ENCODE assay signal across 16 cellular contexts in genomic region chr3:9314796-9315195, GRCh38. TPM values are rescaled to one million over a fixed set of nuclear protein-coding genes. Genes with fewer than 3 reads are reported as not detected.
DNase-seq lines count a peak whose midpoint lies in the region; ATAC-seq, FAIRE-seq and TF ChIP-seq lines count a peak whose summit lies in the region.
"Had no signal": no experiment of that assay in that cellular context is flagged by ENCODE, and none has a peak within 500 bp of the region (broad histone marks: within the 10 kb centered on the region; RNA-seq: fewer than 3 reads in every experiment).

No MANE protein-coding gene starts in this region.

- peaks cover 11% of the 10 kb centered on the region for H3K4me1 ChIP-seq in endothelial cell of umbilical vein (ENCODE audit: control insufficient read depth, extremely low read depth, insufficient read depth, low read length)
- H3K4me1 ChIP-seq in pancreas, result no peaks in the 10 kb centered on the region
- peaks cover 0 to 12% (median 4%) of the 10 kb centered on the region in 4 donors for H3K4me1 ChIP-seq in stomach
- H3K4me1 ChIP-seq: HAP-1 had no signal

- no peak overlapping the region for H3K9ac ChIP-seq in endothelial cell of umbilical vein (replicated peaks; ENCODE audit: extremely low read depth, insufficient read depth, low read length)
- H3K9ac ChIP-seq: BLaER1 treated with 17β-estradiol and CSF1 and Interleukin-3, amounts not matched to agents 10 nM and 100 nM had no signal

- no peaks in the 10 kb centered on the region for H3K79me2 ChIP-seq in endothelial cell of umbilical vein (ENCODE audit: control insufficient read depth, insufficient read depth, low read length)

- dilution Hi-C loops in endothelial cell of umbilical vein (cut with MboI; ENCODE audit: extremely low pct_ligation_motif_present, low sequenced_read_pairs), result no loop called here

- H3K4me3 ChIP-seq in LNCaP clone FGC (ENCODE audit: low read depth, low read length) (peak overlapping the region; percentile 0; the same call in 1 of the 2 replicates), endothelial cell of umbilical vein (replicated peaks in 1 of 3; ENCODE audit: insufficient read depth in 1 of 3, low read depth in 1 of 3, low read length in 3 of 3) (no peak overlapping the region), pancreas (no peak overlapping the region), stomach (no peak overlapping the region)
- H3K4me3 ChIP-seq: BLaER1 treated with 17β-estradiol and CSF1 and Interleukin-3, amounts not matched to agents 10 nM and 100 nM; GM12878; HAP-1 had no signal

- WGBS in pancreas, 2 donors, result 34 to 35% methylated on average over 2 of the region's 2 CpGs
- 31 to 72% (median 45%) methylated on average over 2 of the region's 2 CpGs for WGBS in stomach, 5 donors

- H3K9me1 ChIP-seq in endothelial cell of umbilical vein (replicated peaks; ENCODE audit: control insufficient read depth, extremely low read depth, insufficient read depth, low read length), result no peaks in the 10 kb centered on the region

- CTCF ChIA-PET in endothelial cell of umbilical vein (lab: Charles Lee), result interaction anchor here (1.2 kb wide), 1 partner anchor 13 kb away, joined by 4 read pairs; no protein-coding TSS in a partner anchor

- TF ChIP-seq CTCF in LNCaP clone FGC (IDR thresholded peaks at IDR 0.05; ENCODE audit: control insufficient read depth, extremely low read depth, insufficient read depth) (no peak), endothelial cell of umbilical vein (IDR thresholded peaks at IDR 0.05; ENCODE audit: extremely low read depth in 1 of 2, insufficient read depth in 1 of 2, low read depth in 1 of 2, low read length in 2 of 2) (no peak), pancreas (IDR thresholded peaks at IDR 0.05) (no peak), stomach (IDR thresholded peaks at IDR 0.05) (no peak)

- H3K4me2 ChIP-seq in endothelial cell of umbilical vein (ENCODE audit: insufficient read depth, low read length), result no peak overlapping the region
- H3K4me2 ChIP-seq: BLaER1 treated with 17β-estradiol and CSF1 and Interleukin-3, amounts not matched to agents 10 nM and 100 nM had no signal

- H3K27ac ChIP-seq in endothelial cell of umbilical vein (ENCODE audit: insufficient read depth, low read depth, low read length), result no peak overlapping the region
- no peak overlapping the region for H3K27ac ChIP-seq in pancreas
- H3K27ac ChIP-seq in stomach, result no peak overlapping the region
- H3K27ac ChIP-seq: BLaER1 treated with 17β-estradiol and CSF1 and Interleukin-3, amounts not matched to agents 10 nM and 100 nM had no signal

- no peaks in the 10 kb centered on the region for H4K20me1 ChIP-seq in endothelial cell of umbilical vein (replicated peaks; ENCODE audit: control insufficient read depth, extremely low read depth, insufficient read depth, low read length)
- H4K20me1 ChIP-seq: BLaER1 treated with 17β-estradiol and CSF1 and Interleukin-3, amounts not matched to agents 10 nM and 100 nM had no signal

- in situ Hi-C loops in G401 (cut with HindIII; ENCODE audit: low sequenced_read_pairs), result no loop called here

- H3K36me3 ChIP-seq in endothelial cell of umbilical vein (ENCODE audit: control insufficient read depth in 2 of 2, extremely low read depth in 1 of 2, insufficient read depth in 2 of 2, low read length in 2 of 2) (no peaks in the 10 kb centered on the region), pancreas (no peaks in the 10 kb centered on the region), stomach (no peaks in the 10 kb centered on the region)
- H3K36me3 ChIP-seq: BLaER1 treated with 17β-estradiol and CSF1 and Interleukin-3, amounts not matched to agents 10 nM and 100 nM; HAP-1 had no signal

- no TSS peak for BruUV-seq in endothelial cell of umbilical vein (replicated peaks; lab: Mats Ljungman, UMichigan)

- no peak overlapping the region for H2AFZ ChIP-seq in endothelial cell of umbilical vein (ENCODE audit: low read depth, low read length)

- ATAC-seq in pancreas, result peak in 3 of 4 donors; percentile 9 to 39 (median 14)
- ATAC-seq: GM12878 had no signal

- TF ChIP-seq POLR2A in endothelial cell of umbilical vein (IDR thresholded peaks at IDR 0.05; ENCODE audit: low read depth, low read length) (no peak), stomach (IDR thresholded peaks at IDR 0.05) (no peak)

- no peak for TF ChIP-seq EP300 in stomach (IDR thresholded peaks at IDR 0.05)

- DNase-seq in SIG-M5 treated with dmso at 0.1 percent for 504 hours (lab: John Stamatoyannopoulos, UW; ENCODE audit: unreplicated experiment) (peak; percentile 7), SIG-M5 (lab: John Stamatoyannopoulos, UW) (no peak), LNCaP clone FGC (ENCODE audit: low read depth) (peak; percentile 83), endothelial cell of umbilical vein (ENCODE audit: low read depth, low spot score) (peak; percentile 26), pancreas (no peak), stomach (no peak), NAMALWA (ENCODE audit: low spot score) (no peak), G401 (ENCODE audit: low spot score) (no peak)
- DNase-seq: 8988T, DMS153, Kasumi-1, NCI-H1694, NCI-H774 had no signal

- peaks cover 2 to 3% of the 10 kb centered on the region in 2 experiments for H3K27me3 ChIP-seq in endothelial cell of umbilical vein (ENCODE audit: control insufficient read depth in 2 of 2, insufficient read depth in 2 of 2, low read length in 2 of 2)
- no peaks in the 10 kb centered on the region for H3K27me3 ChIP-seq in pancreas
- no peaks in the 10 kb centered on the region for H3K27me3 ChIP-seq in stomach
- H3K27me3 ChIP-seq: BLaER1 treated with 17β-estradiol and CSF1 and Interleukin-3, amounts not matched to agents 10 nM and 100 nM had no signal

- POLR2A ChIA-PET in endothelial cell of umbilical vein (lab: Charles Lee), result no interaction called here

- H3K9me3 ChIP-seq in endothelial cell of umbilical vein (replicated peaks; ENCODE audit: control insufficient read depth, insufficient read depth, low read length) (no peaks in the 10 kb centered on the region), pancreas (no peaks in the 10 kb centered on the region), stomach (no peaks in the 10 kb centered on the region)
- H3K9me3 ChIP-seq: BLaER1 treated with 17β-estradiol and CSF1 and Interleukin-3, amounts not matched to agents 10 nM and 100 nM; HAP-1 had no signal

- intact Hi-C loops in endothelial cell of umbilical vein (cut with micrococcal nuclease) (no loop called here), pancreas (cut with DNase I) (no loop called here), stomach (cut with DNase I; ENCODE audit: low total_unique reads) (no loop called here)

- FAIRE-seq in endothelial cell of umbilical vein (lab: Jason Lieb, UNC) (no peak), pancreas (lab: Jason Lieb, UNC) (no peak)
- FAIRE-seq: GM12878 had no signal

TF ChIP-seq in endothelial cell of umbilical vein, 7 proteins besides CTCF, POLR2A, EP300 and RAD21:
- TF ChIP-seq GATA2 (IDR thresholded peaks at IDR 0.05; ENCODE audit: insufficient read depth, insufficient read length, low read depth, low read length), result no peak
- no peak for TF ChIP-seq MYC (IDR thresholded peaks at IDR 0.05; ENCODE audit: low read depth, low read length)
- TF ChIP-seq EZH2 (IDR thresholded peaks at IDR 0.05; ENCODE audit: borderline replicate concordance, low read depth, low read length, severe bottlenecking), result no peak
- no peak for TF ChIP-seq FOS (IDR thresholded peaks at IDR 0.05; ENCODE audit: borderline replicate concordance, insufficient read depth, low read length)
- no peak for TF ChIP-seq JUN (IDR thresholded peaks at IDR 0.05; ENCODE audit: borderline replicate concordance, insufficient read depth, insufficient read length, low read depth)
- TF ChIP-seq MAX (IDR thresholded peaks at IDR 0.05; ENCODE audit: insufficient read depth, insufficient read length), result no peak
- no peak for TF ChIP-seq POLR2AphosphoS5 (IDR thresholded peaks at IDR 0.05; ENCODE audit: insufficient read depth, low read depth, low read length)

RNA-seq across cellular contexts. Expression of gene THUMPD3, which starts 48.1 kb away (rescaled TPM):
- total RNA-seq in endothelial cell of umbilical vein (22.7 and 26.5 TPM in 2 replicates), pancreas (10 to 100 TPM; 14.0 to 22.5 (median 16.4) TPM), stomach (100 to 1,000 TPM in 1 of 5 donors, 10 to 100 TPM in 3, 1 to 10 TPM in 1; 4.7 to 255 (median 40.3) TPM)
- polyA plus RNA-seq in endothelial cell of umbilical vein (10.0 and 10.5 TPM in 2 replicates), pancreas (10 to 100 TPM; 12.0 to 20.6 TPM), stomach (10 to 100 TPM; 20.0 to 24.6 (median 23.5) TPM)
- 15.7 and 17.8 TPM in 2 replicates for polyA plus RNA-seq in endothelial cell of umbilical vein (2011; cell fraction: cytosol; rRNA removed)
- polyA plus RNA-seq in endothelial cell of umbilical vein (2011; cell fraction: nucleus; rRNA removed), result 13.4 and 13.5 TPM in 2 replicates
- polyA plus RNA-seq in endothelial cell of umbilical vein (2012), result 29.0 and 37.1 TPM in 2 replicates
- polyA minus RNA-seq in endothelial cell of umbilical vein, result 19.3 and 33.5 TPM in 2 replicates
- polyA minus RNA-seq in endothelial cell of umbilical vein (2011; cell fraction: cytosol; rRNA and poly(A)+ RNA removed), result 37.1 TPM
- polyA minus RNA-seq in endothelial cell of umbilical vein (2011; cell fraction: nucleus; rRNA and poly(A)+ RNA removed), result 13.6 and 15.8 TPM in 2 replicates
- total RNA-seq in G401 (2014; rRNA removed; shearing (Covaris generic)), result 27.5 and 32.0 TPM in 2 replicates

Comparison
In these comparisons a context has a peak if more than half of its experiments do, and no peak if none do; other contexts are left out.
1. DNase-seq: peak in SIG-M5 treated with dmso at 0.1 percent for 504 hours (single experiment), LNCaP clone FGC (single experiment) and endothelial cell of umbilical vein (single experiment); none in SIG-M5 (single experiment), pancreas (0 of 6), stomach (single experiment), NAMALWA (single experiment) and G401 (single experiment).